In genomic region chr1:43205671-43206070, GRCh38 we compare ENCODE assay signal across 14 cellular contexts. TPM values are rescaled to one million over a fixed set of nuclear protein-coding genes. Genes with fewer than 3 reads are reported as not detected.
A peak's percentile ranks its signal among the peaks of the same experiment; 100 is the strongest.
DNase-seq lines count a peak whose midpoint lies in the region; ATAC-seq and TF ChIP-seq lines count a peak whose summit lies in the region.
"Had no signal": no experiment of that assay in that cellular context is flagged by ENCODE, and none has a peak within 500 bp of the region (broad histone marks: within the 10 kb centered on the region; RNA-seq: fewer than 3 reads in every experiment).

No MANE protein-coding gene starts in this region.

- CTCF ChIA-PET in Caco-2 (lab: Charles Lee): no interaction called here
- CTCF ChIA-PET in Panc1 (lab: Charles Lee): no interaction called here

- H3K4me1 Mint-ChIP-seq in Caco-2 (ENCODE audit: low read depth, unreplicated experiment): no peaks in the 10 kb centered on the region
- H3K4me1 Mint-ChIP-seq: activated CD8-positive, alpha-beta memory T cell treated with anti-CD3 and anti-CD28 coated beads, Interleukin-2, amount 10 ng/mL, durations not matched to agents 7 days and 5 days; immature natural killer cell had no signal

- no peak overlapping the region for H4K12ac ChIP-seq in trophoblast cell (ENCODE audit: low read depth, low read length)

- H3K27me3 Mint-ChIP-seq in Caco-2 (ENCODE audit: insufficient read depth, unreplicated experiment): no peaks in the 10 kb centered on the region

- peaks cover 28% of the 10 kb centered on the region for H3K79me1 ChIP-seq in trophoblast cell (ENCODE audit: low read length)

- POLR2A ChIA-PET in Caco-2 (lab: Charles Lee) (no interaction called here), Panc1 (lab: Charles Lee) (no interaction called here)

- no peak overlapping the region for H3K9ac ChIP-seq in trophoblast cell (ENCODE audit: low read length)

- H3K14ac ChIP-seq in trophoblast cell (ENCODE audit: low read length): peak overlapping the region; percentile 91

- H3K36me3 Mint-ChIP-seq in Caco-2 (ENCODE audit: insufficient read depth, unreplicated experiment): peaks cover 22% of the 10 kb centered on the region
- peaks cover 0 to 7% of the 10 kb centered on the region in 2 donors for H3K36me3 Mint-ChIP-seq in activated naive CD4-positive, alpha-beta T cell treated with anti-CD3 and anti-CD28 coated beads, Interleukin-2, amount 50 U/mL, for 72 hours
- H3K36me3 Mint-ChIP-seq: immature natural killer cell had no signal

- H3K9me3 ChIP-seq in Caco-2 (peaks cover 31% of the 10 kb centered on the region), Panc1 (ENCODE audit: control insufficient read depth, insufficient read depth, low read depth, low read length) (peaks cover 14% of the 10 kb centered on the region; the same call in 1 of the 2 replicates), trophoblast cell (ENCODE audit: insufficient read depth, low read depth, low read length) (peaks cover 2% of the 10 kb centered on the region)

- peak overlapping the region; percentile 16 for H3K4ac ChIP-seq in trophoblast cell (ENCODE audit: low read depth, low read length)

- H4K91ac ChIP-seq in trophoblast cell (ENCODE audit: low read depth, low read length): peak overlapping the region; percentile 77

- H3K4me1 ChIP-seq in Caco-2 (peaks cover 32% of the 10 kb centered on the region), Panc1 (ENCODE audit: control insufficient read depth, insufficient read depth, low read length) (peaks cover 29% of the 10 kb centered on the region), trophoblast cell (ENCODE audit: control insufficient read depth in 1 of 2, insufficient read depth in 2 of 2, low read length in 2 of 2) (peaks cover 24 to 27% of the 10 kb centered on the region in 2 experiments)

- peak overlapping the region; percentile 93 for H2BK12ac ChIP-seq in trophoblast cell (ENCODE audit: low read length)

- H3K27ac Mint-ChIP-seq in Caco-2 (ENCODE audit: unreplicated experiment): peak overlapping the region; percentile 93
- no peak overlapping the region for H3K27ac Mint-ChIP-seq in activated naive CD4-positive, alpha-beta T cell treated with anti-CD3 and anti-CD28 coated beads, Interleukin-2, amount 50 U/mL, for 72 hours
- H3K27ac Mint-ChIP-seq: activated CD8-positive, alpha-beta memory T cell treated with anti-CD3 and anti-CD28 coated beads, Interleukin-2, amount 10 ng/mL, durations not matched to agents 7 days and 5 days; immature natural killer cell had no signal

- no peaks in the 10 kb centered on the region for H3K9me3 Mint-ChIP-seq in Caco-2 (ENCODE audit: unreplicated experiment)
- H3K9me3 Mint-ChIP-seq in activated naive CD4-positive, alpha-beta T cell treated with anti-CD3 and anti-CD28 coated beads, Interleukin-2, amount 50 U/mL, for 72 hours: peaks cover 8% of the 10 kb centered on the region in 2 donors
- H3K9me3 Mint-ChIP-seq: immature natural killer cell had no signal

- peaks cover 5% of the 10 kb centered on the region for H3K79me2 ChIP-seq in trophoblast cell (ENCODE audit: control insufficient read depth, insufficient read depth, low read length, poor library complexity)

- peak overlapping the region; percentile 63 for H4K8ac ChIP-seq in trophoblast cell (ENCODE audit: low read depth, low read length)

- no peak overlapping the region for H3K4me2 ChIP-seq in trophoblast cell (ENCODE audit: low read length)

- no CpG with 5 or more reads among the region's 4 CpGs for WGBS in trophoblast cell (ENCODE audit: extremely low coverage, insufficient coverage, insufficient read length)

- peak overlapping the region; percentile 96 for H3K27ac ChIP-seq in Panc1 (ENCODE audit: low read length)
- H3K27ac ChIP-seq in epithelial cell of prostate: peak overlapping the region; percentile 99
- H3K27ac ChIP-seq in trophoblast cell (ENCODE audit: low read depth, low read length): peak overlapping the region; percentile 93
- H3K27ac ChIP-seq: C4-2B had no signal

- H2BK5ac ChIP-seq in trophoblast cell (ENCODE audit: low read depth, low read length, poor library complexity): peak overlapping the region; percentile 77

- no peaks in the 10 kb centered on the region for H3K36me3 ChIP-seq in Caco-2 (ENCODE audit: control insufficient read depth, insufficient read depth, low read length)
- no peaks in the 10 kb centered on the region for H3K36me3 ChIP-seq in Panc1 (ENCODE audit: control insufficient read depth, insufficient read depth, low read length)
- no peaks in the 10 kb centered on the region for H3K36me3 ChIP-seq in trophoblast cell (ENCODE audit: control insufficient read depth in 1 of 2, insufficient read depth in 2 of 2, low read length in 2 of 2)

- no peak overlapping the region for H3K23ac ChIP-seq in trophoblast cell (ENCODE audit: low read length)

- peak overlapping the region; percentile 37 for H2AFZ ChIP-seq in trophoblast cell (ENCODE audit: insufficient read depth, low read length, poor library complexity)

- H3K4me3 Mint-ChIP-seq in Caco-2 (ENCODE audit: unreplicated experiment): no peak overlapping the region
- H3K4me3 Mint-ChIP-seq: activated CD8-positive, alpha-beta memory T cell treated with anti-CD3 and anti-CD28 coated beads, Interleukin-2, amount 10 ng/mL, durations not matched to agents 7 days and 5 days; immature natural killer cell; neural crest cell had no signal

- H3K4me3 ChIP-seq in Caco-2 (ENCODE audit: low read depth, low read length): no peak overlapping the region
- H3K4me3 ChIP-seq in Panc1 (ENCODE audit: low read depth in 2 of 2, low read length in 2 of 2): no peak overlapping the region
- no peak overlapping the region for H3K4me3 ChIP-seq in trophoblast cell (ENCODE audit: low read depth, low read length)

- intact Hi-C loops in Caco-2 (cut with micrococcal nuclease; ENCODE audit: unreplicated experiment) (loop anchor here (1.0 kb wide), 1 partner anchor 33 kb away; the partner anchor contains the start of genes CFAP57 and EBNA1BP2), Panc1 (cut with micrococcal nuclease; ENCODE audit: unreplicated experiment) (no loop called here)

- H3K18ac ChIP-seq in trophoblast cell (ENCODE audit: low read length): peak overlapping the region; percentile 60

- ATAC-seq in Panc1 (no peak), GM19395 (IDR thresholded peaks at IDR 0.05; ENCODE audit: unreplicated experiment) (no peak)
- no peak for ATAC-seq in activated naive CD4-positive, alpha-beta T cell treated with anti-CD3 and anti-CD28 coated beads, Interleukin-2, amount 50 U/mL, for 72 hours
- ATAC-seq: activated CD8-positive, alpha-beta memory T cell treated with anti-CD3 and anti-CD28 coated beads, Interleukin-2, amount 10 ng/mL, durations not matched to agents 7 days and 5 days had no signal

- in situ Hi-C loops in Panc1 (cut with HindIII; ENCODE audit: low pct_unique_long_range_greater_than_20kb, low sequenced_read_pairs): no loop called here
- in situ Hi-C loops in GM13977 (cut with MboI; ENCODE audit: low pct_unique_long_range_greater_than_20kb, low sequenced_read_pairs, unreplicated experiment): no loop called here

- BruUV-seq in Caco-2 (replicated peaks; lab: Mats Ljungman, UMichigan) (no TSS peak), Panc1 (replicated peaks; lab: Mats Ljungman, UMichigan) (no TSS peak)

- peak overlapping the region; percentile 86 for H2BK120ac ChIP-seq in trophoblast cell (ENCODE audit: insufficient read depth, low read length, poor library complexity)

- TF ChIP-seq CTCF in Caco-2 (IDR thresholded peaks at IDR 0.05; ENCODE audit: insufficient read depth in 1 of 2, low read depth in 1 of 2, low read length in 1 of 2, severe bottlenecking in 1 of 2, unreplicated experiment in 1 of 2) (no peak), Panc1 (IDR thresholded peaks at IDR 0.05) (no peak), GM13977 (IDR thresholded peaks at IDR 0.05; ENCODE audit: extremely low read depth, insufficient read depth, missing control alignments) (no peak)

- H2AK5ac ChIP-seq in trophoblast cell (ENCODE audit: low read length): peak overlapping the region; percentile 5

- H3K27me3 ChIP-seq in Caco-2 (replicated peaks; ENCODE audit: control insufficient read depth, insufficient read depth, low read length) (no peaks in the 10 kb centered on the region), Panc1 (ENCODE audit: control insufficient read depth, insufficient read depth, low read length) (no peaks in the 10 kb centered on the region), trophoblast cell (ENCODE audit: insufficient read depth, low read length) (no peaks in the 10 kb centered on the region)

- DNase-seq in Caco-2 (no peak), Panc1 (ENCODE audit: low read depth, low spot score) (no peak), epithelial cell of prostate (ENCODE audit: low read depth, low spot score) (no peak), trophoblast cell (peak in 1 of 2 donors; percentile 9), C1 segment of cervical spinal cord (lab: John Stamatoyannopoulos, UW) (no peak), GM13977 (ENCODE audit: low spot score) (no peak)
- no peak for DNase-seq in activated naive CD4-positive, alpha-beta T cell treated with anti-CD3 and anti-CD28 coated beads, Interleukin-2, amount 50 U/mL, for 72 hours (ENCODE audit: low spot score in 2 of 2)
- DNase-seq: activated CD8-positive, alpha-beta memory T cell treated with anti-CD3 and anti-CD28 coated beads, Interleukin-2, amount 10 ng/mL, durations not matched to agents 7 days and 5 days; amniotic stem cell; immature natural killer cell; NCI-H2227 treated with DMSO at 0.1 percent for 48 hours had no signal

RNA-seq across cellular contexts. Expression of gene CFAP57, which starts 33.5 kb away (rescaled TPM):
- 0.23 and 0.35 TPM in 2 replicates for total RNA-seq in Caco-2 (2022)
- 0.69 TPM for total RNA-seq in Panc1 (2021; ENCODE audit: unreplicated experiment)
- polyA plus RNA-seq in Panc1 (2012; ENCODE audit: insufficient read length): 0.46 TPM
- 0.07 and 0.16 TPM in 2 replicates for polyA plus RNA-seq in trophoblast cell (2013)
- total RNA-seq in activated naive CD4-positive, alpha-beta T cell treated with anti-CD3 and anti-CD28 coated beads, Interleukin-2, amount 50 U/mL, for 72 hours: under 1 TPM; 0.37 to 0.61 TPM
- polyA plus RNA-seq: immature natural killer cell had no signal

RNA-seq across cellular contexts. Expression of gene EBNA1BP2, which starts 33.6 kb away (rescaled TPM):
- total RNA-seq in Caco-2 (2022) (56.3 and 61.6 TPM in 2 replicates), Panc1 (2021; ENCODE audit: unreplicated experiment) (144 TPM)
- polyA plus RNA-seq in Panc1 (2012; ENCODE audit: insufficient read length): 118 TPM
- polyA plus RNA-seq in trophoblast cell (2013): 78.8 and 81.4 TPM in 2 replicates
- 10 to 100 TPM; 50.2 to 83.4 TPM for total RNA-seq in activated naive CD4-positive, alpha-beta T cell treated with anti-CD3 and anti-CD28 coated beads, Interleukin-2, amount 50 U/mL, for 72 hours
